8 cellular contexts compared by ENCODE assay signal in genomic region chr10:3811331-3811870, GRCh38. TPM values are rescaled to one million over a fixed set of nuclear protein-coding genes. Genes with fewer than 3 reads are reported as not detected.
DNase-seq lines count a peak whose midpoint lies in the region; ATAC-seq and TF ChIP-seq lines count a peak whose summit lies in the region.

No MANE protein-coding gene starts in this region.

- TF ChIP-seq CTCF in 22Rv1 (IDR thresholded peaks at IDR 0.05), result no peak

- peak overlapping the region; percentile 76; the same call in 1 of the 2 replicates for H3K27ac ChIP-seq in 22Rv1
- H3K27ac ChIP-seq in muscle layer of duodenum (ENCODE audit: low read length), result peak overlapping the region; percentile 91

- peak overlapping the region in 1 of 2 donors; percentile 27 for H3K4me3 ChIP-seq in muscle layer of duodenum (ENCODE audit: low read depth in 1 of 2, low read length in 2 of 2)

- peak; percentile 83 for ATAC-seq in GM18909 (IDR thresholded peaks at IDR 0.05; ENCODE audit: poor library complexity, unreplicated experiment)
- peak; percentile 72 for ATAC-seq in HG03108 (IDR thresholded peaks at IDR 0.05; ENCODE audit: unreplicated experiment)

- peak in 3 of 5 experiments; percentile 38 to 88 (median 41) for DNase-seq in T-helper 2 cell
- DNase-seq in dermis blood vessel endothelial cell, result peak; percentile 77
- no peak for DNase-seq in HuH-7.5 (ENCODE audit: low spot score)
- DNase-seq in NCI-H748 (lab: John Stamatoyannopoulos, UW; ENCODE audit: unreplicated experiment), result no peak

- peaks cover 11 to 22% of the 10 kb centered on the region in 2 donors for H3K4me1 ChIP-seq in muscle layer of duodenum (ENCODE audit: control insufficient read depth in 1 of 2, insufficient read depth in 2 of 2, low read length in 2 of 2)

- no peaks in the 10 kb centered on the region for H3K27me3 ChIP-seq in muscle layer of duodenum (ENCODE audit: low read depth, low read length)

- no peaks in the 10 kb centered on the region for H3K9me3 ChIP-seq in muscle layer of duodenum (ENCODE audit: control insufficient read depth in 1 of 2, low read length in 2 of 2)

- peaks cover 0 to 6% of the 10 kb centered on the region in 2 donors for H3K36me3 ChIP-seq in muscle layer of duodenum (ENCODE audit: control insufficient read depth in 1 of 2, insufficient read depth in 2 of 2, low read length in 2 of 2)

RNA-seq across cellular contexts. Expression of gene KLF6, which starts 26.4 kb away (rescaled TPM):
- 101 and 205 TPM in 2 replicates for total RNA-seq in dermis blood vessel endothelial cell

Comparison
In these comparisons a context has a peak if more than half of its experiments do, and no peak if none do; other contexts are left out.
1. DNase-seq: peak in T-helper 2 cell (3 of 5) and dermis blood vessel endothelial cell (single experiment); none in HuH-7.5 (single experiment) and NCI-H748 (single experiment).